In the genomic region with DNA sequence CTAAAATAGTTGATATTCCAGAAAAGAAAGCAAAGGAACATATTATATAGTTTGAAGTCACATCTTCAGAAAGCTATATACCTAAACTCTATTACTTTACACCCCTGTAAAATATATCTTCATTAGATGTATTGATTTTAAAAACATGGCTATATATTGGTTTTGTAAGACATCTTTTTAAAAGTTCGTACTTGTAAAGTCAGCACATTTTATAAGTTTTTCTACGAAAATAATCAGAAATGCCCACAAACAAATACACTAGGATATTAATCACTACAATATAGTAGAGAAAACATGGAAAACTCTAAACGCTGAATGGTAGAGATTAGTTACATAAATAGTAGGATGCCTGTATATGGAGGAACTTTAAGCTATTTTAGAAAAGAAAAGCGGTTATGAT, we compare ENCODE assay signal across 23 cellular contexts. TPM values are rescaled to one million over a fixed set of nuclear protein-coding genes. Genes with fewer than 3 reads are reported as not detected.
A peak's percentile ranks its signal among the peaks of the same experiment; 100 is the strongest.
DNase-seq lines count a peak whose midpoint lies in the region; ATAC-seq, FAIRE-seq and TF ChIP-seq lines count a peak whose summit lies in the region.
"Had no signal": no experiment of that assay in that cellular context is flagged by ENCODE, and none has a peak within 500 bp of the region (broad histone marks: within the 10 kb centered on the region; RNA-seq: fewer than 3 reads in every experiment).

No MANE protein-coding gene starts in this region.

- peak overlapping the region; percentile 53 for H3K27ac Mint-ChIP-seq in astrocyte (ENCODE audit: unreplicated experiment)
- H3K27ac Mint-ChIP-seq: CD8-positive, alpha-beta T cell had no signal

- peaks cover 24% of the 10 kb centered on the region for H3K4me1 Mint-ChIP-seq in astrocyte (ENCODE audit: low read depth, unreplicated experiment)

- ATAC-seq in HepG2 (no peak), right lobe of liver (no peak), HG03520 (IDR thresholded peaks at IDR 0.05; ENCODE audit: unreplicated experiment) (no peak)
- ATAC-seq: CD8-positive, alpha-beta T cell; HCT116 had no signal

- no peak for FAIRE-seq in HepG2 (lab: Jason Lieb, UNC)
- no peak for FAIRE-seq in astrocyte (lab: Jason Lieb, UNC)
- FAIRE-seq: GM12892, GM18507 had no signal

- no TSS peak for BruUV-seq in HepG2 (replicated peaks; lab: Mats Ljungman, UMichigan)

- H3K27me3 ChIP-seq in HepG2 (ENCODE audit: control insufficient read depth in 1 of 2, insufficient read depth in 2 of 2, low read length in 2 of 2) (no peaks in the 10 kb centered on the region), right lobe of liver (no peaks in the 10 kb centered on the region), astrocyte (ENCODE audit: insufficient read depth, low read length) (no peaks in the 10 kb centered on the region), osteoblast (ENCODE audit: insufficient read depth, low read length) (no peaks in the 10 kb centered on the region)
- H3K27me3 ChIP-seq: BLaER1, SJSA1 had no signal

- POLR2A ChIA-PET in HepG2 (lab: Yijun Ruan, JAX): no interaction called here

- H3K4me1 ChIP-seq in HepG2 (ENCODE audit: insufficient read depth, low read length) (no peaks in the 10 kb centered on the region), right lobe of liver (no peaks in the 10 kb centered on the region), astrocyte (ENCODE audit: insufficient read depth, low read length) (peaks cover 12% of the 10 kb centered on the region), osteoblast (ENCODE audit: insufficient read depth, low read length) (peaks cover 17% of the 10 kb centered on the region)
- H3K4me1 ChIP-seq: BLaER1 had no signal

- TF ChIP-seq EP300 in HepG2 (IDR thresholded peaks at IDR 0.05; ENCODE audit: low read depth in 2 of 2, low read length in 2 of 2): no peak
- TF ChIP-seq EP300 in HepG2 (CRISPR knock-in tag; IDR thresholded peaks at IDR 0.05; ENCODE audit: borderline replicate concordance): no peak

- no peak overlapping the region for H3K9ac ChIP-seq in HepG2 (ENCODE audit: insufficient read depth, low read depth, low read length)
- no peak overlapping the region for H3K9ac ChIP-seq in astrocyte (ENCODE audit: low read length)
- H3K9ac ChIP-seq: BLaER1 had no signal

- no peak for TF ChIP-seq CTCF in HepG2 (CRISPR knock-in tag; IDR thresholded peaks at IDR 0.05)
- no peak for TF ChIP-seq CTCF in right lobe of liver (IDR thresholded peaks at IDR 0.05)
- TF ChIP-seq CTCF in astrocyte (IDR thresholded peaks at IDR 0.05; ENCODE audit: insufficient read depth, low read depth, low read length): no peak
- TF ChIP-seq CTCF in osteoblast (IDR thresholded peaks at IDR 0.05; ENCODE audit: extremely low read depth, low read depth, low read length): no peak

- H3K9me3 ChIP-seq in HepG2 (ENCODE audit: low read length) (no peaks in the 10 kb centered on the region), right lobe of liver (no peaks in the 10 kb centered on the region), astrocyte (ENCODE audit: insufficient read depth, low read depth, low read length) (no peaks in the 10 kb centered on the region), osteoblast (ENCODE audit: low read depth, low read length) (no peaks in the 10 kb centered on the region)
- H3K9me3 ChIP-seq: BLaER1, SJSA1 had no signal

- TF ChIP-seq RAD21 in HepG2 (CRISPR knock-in tag; IDR thresholded peaks at IDR 0.05): no peak

- H3K4me3 ChIP-seq in HepG2 (replicated peaks in 1 of 3; ENCODE audit: insufficient read depth in 1 of 3, low read depth in 2 of 3, low read length in 3 of 3) (no peak overlapping the region), right lobe of liver (no peak overlapping the region), astrocyte (ENCODE audit: insufficient read depth, low read depth, low read length) (no peak overlapping the region), osteoblast (ENCODE audit: insufficient read depth, low read length) (no peak overlapping the region)
- H3K4me3 ChIP-seq: BLaER1, SJSA1 had no signal

- DNase-seq in HepG2 (ENCODE audit: low spot score) (no peak), right lobe of liver (no peak), astrocyte (ENCODE audit: low read depth) (no peak), osteoblast (ENCODE audit: insufficient read length, low spot score, missing footprints) (no peak), NCI-H446 (lab: John Stamatoyannopoulos, UW) (no peak), iPS-NIHi11 (ENCODE audit: low spot score) (no peak), hippocampal formation (lab: John Stamatoyannopoulos, UW) (no peak)
- DNase-seq: 8988T; Calu3; CD8-positive, alpha-beta T cell; GOT3; Karpas-422; NCI-H1417 treated with DMSO at 0.1 percent for 48 hours; NCI-H187 treated with DMSO at 0.1 percent for 48 hours; NCI-H2227 treated with DMSO at 0.1 percent for 48 hours; NCI-H524 treated with DMSO at 0.1 percent for 48 hours had no signal

- in situ Hi-C loops in HepG2 (cut with HindIII; ENCODE audit: extremely low pct_ligation_motif_present, low pct_unique_long_range_greater_than_20kb): no loop called here

- no peaks in the 10 kb centered on the region for H3K27me3 Mint-ChIP-seq in astrocyte (ENCODE audit: low read depth, unreplicated experiment)

- peaks cover 4% of the 10 kb centered on the region for H3K36me3 Mint-ChIP-seq in astrocyte (ENCODE audit: low read depth, unreplicated experiment)
- H3K36me3 Mint-ChIP-seq: CD8-positive, alpha-beta T cell had no signal

- no peaks in the 10 kb centered on the region for H4K20me1 ChIP-seq in HepG2 (ENCODE audit: insufficient read depth, low read length)
- H4K20me1 ChIP-seq in astrocyte (ENCODE audit: insufficient read depth, low read length): no peaks in the 10 kb centered on the region
- no peaks in the 10 kb centered on the region for H4K20me1 ChIP-seq in osteoblast (ENCODE audit: insufficient read depth, low read length)
- H4K20me1 ChIP-seq: BLaER1 had no signal

- no peak overlapping the region for H3K4me3 Mint-ChIP-seq in astrocyte (ENCODE audit: unreplicated experiment)
- H3K4me3 Mint-ChIP-seq: CD8-positive, alpha-beta T cell had no signal

- no peaks in the 10 kb centered on the region for H3K9me3 Mint-ChIP-seq in astrocyte (ENCODE audit: unreplicated experiment)
- H3K9me3 Mint-ChIP-seq: CD8-positive, alpha-beta T cell had no signal

- no peaks in the 10 kb centered on the region for H3K36me3 ChIP-seq in HepG2 (replicated peaks in 1 of 2; ENCODE audit: control insufficient read depth in 1 of 2, insufficient read depth in 2 of 2, low read length in 2 of 2)
- no peaks in the 10 kb centered on the region for H3K36me3 ChIP-seq in right lobe of liver
- no peaks in the 10 kb centered on the region for H3K36me3 ChIP-seq in astrocyte (ENCODE audit: insufficient read depth, low read length)
- peaks cover 3% of the 10 kb centered on the region for H3K36me3 ChIP-seq in osteoblast (ENCODE audit: insufficient read depth, low read length)
- H3K36me3 ChIP-seq: BLaER1 had no signal

- TF ChIP-seq POLR2A in HepG2 (IDR thresholded peaks at IDR 0.05; ENCODE audit: insufficient read depth in 1 of 2, low read depth in 2 of 2, low read length in 2 of 2): no peak
- TF ChIP-seq POLR2A in right lobe of liver (IDR thresholded peaks at IDR 0.05): no peak

- CTCF ChIA-PET in HepG2 (lab: Yijun Ruan, JAX; ENCODE audit: low intra/inter-chr PET ratio, low total read pairs): no interaction called here

- intact Hi-C loops in HepG2 (cut with micrococcal nuclease; ENCODE audit: unreplicated experiment): no loop called here
- intact Hi-C loops in right lobe of liver (cut with DNase I): no loop called here

- H3K79me2 ChIP-seq in HepG2 (ENCODE audit: insufficient read depth, low read length) (no peaks in the 10 kb centered on the region), astrocyte (ENCODE audit: insufficient read depth, low read length) (peaks cover 67% of the 10 kb centered on the region), osteoblast (ENCODE audit: insufficient read depth, low read length) (peaks cover 39% of the 10 kb centered on the region)

- H3K4me2 ChIP-seq in HepG2 (ENCODE audit: low read depth, low read length): no peak overlapping the region
- no peak overlapping the region for H3K4me2 ChIP-seq in astrocyte (ENCODE audit: low read length)
- no peak overlapping the region for H3K4me2 ChIP-seq in osteoblast (ENCODE audit: insufficient read depth, low read length)
- H3K4me2 ChIP-seq: BLaER1 had no signal

- H3K27ac ChIP-seq in HepG2 (ENCODE audit: extremely low read length, insufficient read depth, low read length): no peak overlapping the region
- H3K27ac ChIP-seq in right lobe of liver: no peak overlapping the region
- H3K27ac ChIP-seq in astrocyte (ENCODE audit: low read depth, low read length): peak overlapping the region; percentile 18
- peak overlapping the region; percentile 36 for H3K27ac ChIP-seq in osteoblast (ENCODE audit: low read depth, low read length)
- H3K27ac ChIP-seq: BLaER1, SJSA1 had no signal

- no peak overlapping the region for H2AFZ ChIP-seq in HepG2 (ENCODE audit: low read length)
- H2AFZ ChIP-seq in astrocyte (ENCODE audit: low read depth, low read length): no peak overlapping the region
- no peak overlapping the region for H2AFZ ChIP-seq in osteoblast (ENCODE audit: low read length)

- 49% methylated on average over 4 of the region's 4 CpGs for WGBS in HepG2 (ENCODE audit: low lambda C conversion rate)
- 90% methylated on average over 4 of the region's 4 CpGs for WGBS in right lobe of liver (ENCODE audit: insufficient coverage, low coverage, low lambda C conversion rate, missing lambda C conversion rate)

RNA-seq across cellular contexts. Expression of a gene that starts 52.9 kb away (rescaled TPM):
- total RNA-seq in HepG2 (2016; rRNA removed; fragmentation: Illumina TruSeq; extraction: Trizol): 1.2 and 2.2 TPM in 2 replicates
- 1.1 TPM in 2 replicates for total RNA-seq in HepG2 (2016; cell fraction: cytosol; rRNA removed; fragmentation: Illumina TruSeq; extraction: Trizol; ENCODE audit: low read depth)
- total RNA-seq in HepG2 (2016; cell fraction: insoluble cytoplasmic fraction; rRNA removed; fragmentation: Illumina TruSeq; extraction: Trizol): 2.3 and 3.0 TPM in 2 replicates
- 1.4 TPM in 2 replicates for total RNA-seq in HepG2 (2016; cell fraction: membrane; rRNA removed; fragmentation: Illumina TruSeq; extraction: Trizol)
- total RNA-seq in HepG2 (2016; cell fraction: nucleus; rRNA removed; fragmentation: Illumina TruSeq; extraction: Trizol): 2.8 and 3.1 TPM in 2 replicates
- 1.9 and 2.4 TPM in 2 replicates for polyA plus RNA-seq in HepG2 (2011; rRNA removed)
- polyA plus RNA-seq in HepG2 (2011; cell fraction: cytosol; rRNA removed): 0.67 and 0.81 TPM in 2 replicates
- polyA plus RNA-seq in HepG2 (2011; cell fraction: nucleus; rRNA removed): 9.2 and 10.0 TPM in 2 replicates
- 1.4 and 1.6 TPM in 2 replicates for polyA plus RNA-seq in HepG2 (2012)
- polyA plus RNA-seq in HepG2 (2016; cell fraction: cytosol; fragmentation: Illumina TruSeq; extraction: Trizol; ENCODE audit: low read depth): 0.18 and 0.36 TPM in 2 replicates
- 0.72 and 0.83 TPM in 2 replicates for polyA plus RNA-seq in HepG2 (2016; cell fraction: insoluble cytoplasmic fraction; fragmentation: Illumina TruSeq; extraction: Trizol; ENCODE audit: low read depth)
- polyA plus RNA-seq in HepG2 (2016; cell fraction: membrane; fragmentation: Illumina TruSeq; extraction: Trizol; ENCODE audit: low read depth): 0.69 and 0.73 TPM in 2 replicates
- polyA plus RNA-seq in HepG2 (2016; cell fraction: nucleus; fragmentation: Illumina TruSeq; extraction: Trizol; ENCODE audit: insufficient read depth, low read depth): 3.2 and 4.7 TPM in 2 replicates
- 2.2 and 14.0 TPM in 2 replicates for polyA minus RNA-seq in HepG2 (2011; rRNA and poly(A)+ RNA removed; ENCODE audit: low replicate concordance)
- polyA minus RNA-seq in HepG2 (2011; cell fraction: cytosol; rRNA and poly(A)+ RNA removed): 1.5 and 7.3 TPM in 2 replicates
- polyA minus RNA-seq in HepG2 (2011; cell fraction: nucleus; rRNA and poly(A)+ RNA removed): 9.5 and 10.7 TPM in 2 replicates
- 10 to 100 TPM in 5 of 6 experiments, 1 to 10 TPM in 1; 9.8 to 20.7 (median 14.3) TPM for total RNA-seq in right lobe of liver
- 49.4 and 53.3 TPM in 2 replicates for total RNA-seq in astrocyte
- total RNA-seq in osteoblast: 22.8 and 24.8 TPM in 2 replicates
- total RNA-seq: CD8-positive, alpha-beta T cell; HT-29 had no signal

Comparison
In these comparisons a context has a peak if more than half of its experiments do, and no peak if none do; other contexts are left out.
1. H3K27ac ChIP-seq: peak in astrocyte (single experiment) and osteoblast (single experiment); none in HepG2 (single experiment) and right lobe of liver (0 of 3).